In the genomic region with DNA sequence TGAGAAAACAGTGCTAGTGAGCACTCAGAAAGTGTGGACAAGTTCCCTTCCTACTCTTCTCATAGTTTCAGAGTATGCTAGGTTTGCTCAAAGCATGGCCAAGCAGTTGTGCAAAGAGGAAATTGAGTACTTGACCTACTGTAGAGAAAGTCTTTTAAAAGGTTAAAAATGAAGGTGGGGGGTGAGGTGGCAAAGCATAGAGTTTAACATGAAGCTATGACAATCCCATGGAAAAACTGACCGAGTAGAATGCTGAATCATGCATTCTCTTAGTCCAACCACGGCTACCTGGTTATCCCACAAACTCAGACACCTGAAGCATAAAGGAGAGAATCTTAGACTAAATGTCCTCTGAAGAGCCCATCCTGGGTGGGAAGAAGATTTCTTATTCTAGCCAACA, we compare ENCODE assay signal across 22 cellular contexts.
DNase-seq lines count a peak whose midpoint lies in the region; FAIRE-seq and TF ChIP-seq lines count a peak whose summit lies in the region.
"Had no signal": no experiment of that assay in that cellular context is flagged by ENCODE, and none has a peak within 500 bp of the region (broad histone marks: within the 10 kb centered on the region; RNA-seq: fewer than 3 reads in every experiment).

No MANE protein-coding gene starts in this region.

- in situ Hi-C loops in mammary epithelial cell (cut with MboI; ENCODE audit: low sequenced_read_pairs in 2 of 2) = no loop called here

- H3K18ac ChIP-seq in trophoblast cell (ENCODE audit: low read length) = no peak overlapping the region

- H4K12ac ChIP-seq in trophoblast cell (ENCODE audit: low read depth, low read length) = no peak overlapping the region

- H3K9me2 ChIP-seq in Karpas-422 (replicated peaks; ENCODE audit: insufficient read depth, low read length) = no peaks in the 10 kb centered on the region

- intact Hi-C loops in mammary epithelial cell (cut with micrococcal nuclease) = no loop called here

- H3K4me1 ChIP-seq in Karpas-422 (ENCODE audit: low read length) = peaks cover 22% of the 10 kb centered on the region
- H3K4me1 ChIP-seq in mammary epithelial cell (ENCODE audit: insufficient read depth, low read length) = peaks cover 79% of the 10 kb centered on the region
- peaks cover 14 to 28% of the 10 kb centered on the region in 2 experiments for H3K4me1 ChIP-seq in trophoblast cell (ENCODE audit: control insufficient read depth in 1 of 2, insufficient read depth in 2 of 2, low read length in 2 of 2)
- peaks cover 0 to 44% (median 6%) of the 10 kb centered on the region in 4 donors for H3K4me1 ChIP-seq in tibial nerve

- H3K27me3 ChIP-seq in Karpas-422 (ENCODE audit: low read length) (no peaks in the 10 kb centered on the region), mammary epithelial cell (ENCODE audit: insufficient read depth, low read length) (no peaks in the 10 kb centered on the region), trophoblast cell (ENCODE audit: insufficient read depth, low read length) (no peaks in the 10 kb centered on the region), tibial nerve (no peaks in the 10 kb centered on the region)
- H3K27me3 ChIP-seq: body of pancreas had no signal

- FAIRE-seq in GM12892 (lab: Jason Lieb, UNC) = peak; percentile 9
- FAIRE-seq: colon had no signal

- H2BK5ac ChIP-seq in trophoblast cell (ENCODE audit: low read depth, low read length, poor library complexity) = peak overlapping the region; percentile 75

- H3K9me3 ChIP-seq in Karpas-422 (ENCODE audit: low read length) = no peaks in the 10 kb centered on the region
- H3K9me3 ChIP-seq in mammary epithelial cell (replicated peaks; ENCODE audit: insufficient read depth, low read length) = no peaks in the 10 kb centered on the region
- H3K9me3 ChIP-seq in trophoblast cell (ENCODE audit: insufficient read depth, low read depth, low read length) = no peaks in the 10 kb centered on the region
- no peaks in the 10 kb centered on the region for H3K9me3 ChIP-seq in tibial nerve
- H3K9me3 ChIP-seq: body of pancreas had no signal

- H3K4me2 ChIP-seq in Karpas-422 (ENCODE audit: low read depth, low read length, poor library complexity, severe bottlenecking) (no peak overlapping the region), mammary epithelial cell (ENCODE audit: insufficient read depth, low read depth, low read length) (peak overlapping the region; percentile 39), trophoblast cell (ENCODE audit: low read length) (no peak overlapping the region)

- no peak for TF ChIP-seq EP300 in tibial nerve (IDR thresholded peaks at IDR 0.05)

- no TSS peak for BruUV-seq in mammary epithelial cell (replicated peaks; lab: Mats Ljungman, UMichigan)

- peak overlapping the region; percentile 24; the same call in 1 of the 2 replicates for H2AFZ ChIP-seq in Karpas-422 (ENCODE audit: low read length)
- H2AFZ ChIP-seq in mammary epithelial cell (ENCODE audit: low read depth, low read length) = no peak overlapping the region
- H2AFZ ChIP-seq in trophoblast cell (ENCODE audit: insufficient read depth, low read length, poor library complexity) = no peak overlapping the region

- no peaks in the 10 kb centered on the region for H3K79me2 ChIP-seq in Karpas-422 (ENCODE audit: low read length)
- H3K79me2 ChIP-seq in mammary epithelial cell (ENCODE audit: insufficient read depth, low read length) = peaks cover 98% of the 10 kb centered on the region
- peaks cover 9% of the 10 kb centered on the region for H3K79me2 ChIP-seq in trophoblast cell (ENCODE audit: control insufficient read depth, insufficient read depth, low read length, poor library complexity)

- no peak overlapping the region for H2AK5ac ChIP-seq in trophoblast cell (ENCODE audit: low read length)

- H3K9ac ChIP-seq in Karpas-422 (ENCODE audit: low read length) (no peak overlapping the region), mammary epithelial cell (ENCODE audit: insufficient read depth, low read length) (peak overlapping the region; percentile 62), trophoblast cell (ENCODE audit: low read length) (no peak overlapping the region)

- H3K4ac ChIP-seq in trophoblast cell (ENCODE audit: low read depth, low read length) = peak overlapping the region; percentile 65

- TF ChIP-seq POLR2A in GM12892 (IDR thresholded peaks at IDR 0.05; ENCODE audit: low read depth, low read length) = no peak
- no peak for TF ChIP-seq POLR2A in tibial nerve (IDR thresholded peaks at IDR 0.05)

- no peak overlapping the region for H3K23ac ChIP-seq in trophoblast cell (ENCODE audit: low read length)

- 5% methylated on average over 2 of the region's 2 CpGs for WGBS in mammary epithelial cell (ENCODE audit: low coverage, missing lambda C conversion rate)
- WGBS in trophoblast cell (ENCODE audit: extremely low coverage, insufficient coverage, insufficient read length) = no CpG with 5 or more reads among the region's 2 CpGs
- WGBS in tibial nerve, 2 donors = 56 to 86% methylated on average over 2 of the region's 2 CpGs

- H3K79me1 ChIP-seq in trophoblast cell (ENCODE audit: low read length) = peaks cover 25% of the 10 kb centered on the region

- H3K27ac ChIP-seq in Karpas-422 (ENCODE audit: low read length) (no peak overlapping the region), mammary epithelial cell (ENCODE audit: insufficient read depth, low read depth, low read length) (peak overlapping the region; percentile 98), trophoblast cell (ENCODE audit: low read depth, low read length) (peak overlapping the region; percentile 90), tibial nerve (no peak overlapping the region)
- H3K27ac ChIP-seq: body of pancreas had no signal

- peak overlapping the region; percentile 41 for H2BK120ac ChIP-seq in trophoblast cell (ENCODE audit: insufficient read depth, low read length, poor library complexity)

- no peak overlapping the region for H3K14ac ChIP-seq in trophoblast cell (ENCODE audit: low read length)

- H4K20me1 ChIP-seq in Karpas-422 (ENCODE audit: insufficient read depth, low read depth, low read length) (no peaks in the 10 kb centered on the region), mammary epithelial cell (ENCODE audit: insufficient read depth, low read length) (no peaks in the 10 kb centered on the region)

- CTCF ChIA-PET in mammary epithelial cell (lab: Charles Lee; ENCODE audit: low non-redundant PET) = no interaction called here

- no peak overlapping the region for H4K8ac ChIP-seq in trophoblast cell (ENCODE audit: low read depth, low read length)

- H3K4me3 ChIP-seq in Karpas-422 (ENCODE audit: low read length) (no peak overlapping the region), mammary epithelial cell (replicated peaks in 1 of 3; ENCODE audit: insufficient read depth in 1 of 3, low read depth in 2 of 3, low read length in 3 of 3) (no peak overlapping the region), trophoblast cell (ENCODE audit: low read depth, low read length) (no peak overlapping the region), foreskin fibroblast (ENCODE audit: low read depth in 1 of 2, low read length in 2 of 2) (no peak overlapping the region), tibial nerve (no peak overlapping the region)
- H3K4me3 ChIP-seq: body of pancreas had no signal

- DNase-seq in GM12892 (ENCODE audit: insufficient read length) = no peak
- no peak for DNase-seq in Karpas-422
- peak; percentile 41 for DNase-seq in mammary epithelial cell
- DNase-seq in trophoblast cell = no peak
- no peak for DNase-seq in foreskin fibroblast
- DNase-seq in tibial nerve (ENCODE audit: low spot score in 2 of 2) = no peak
- no peak for DNase-seq in retina
- DNase-seq: activated CD4-positive, CD25-positive, alpha-beta regulatory T cell treated with anti-CD3 and anti-CD28 coated beads, Interleukin-2, amount 50 U/mL, for 72 hours; activated naive CD8-positive, alpha-beta T cell treated with anti-CD3 and anti-CD28 coated beads, Interleukin-2, amount 10 ng/mL, durations not matched to agents 7 days and 5 days; body of pancreas; CD4-positive, alpha-beta memory T cell; DMS153; H7; KG1; left cardiac atrium; MV-4-11; naive thymus-derived CD4-positive, alpha-beta T cell; NCI-H1694; NCI-H526 treated with DMSO at 0.1 percent for 48 hours; occipital lobe; SHP77 treated with DMSO at 0.1 percent for 48 hours had no signal

- TF ChIP-seq CTCF in mammary epithelial cell (conservative IDR thresholded peaks at IDR 0.05 in 1 of 2, IDR thresholded peaks at IDR 0.05 in 1 of 2; ENCODE audit: extremely low read depth in 1 of 2, insufficient read depth in 1 of 2, low read depth in 1 of 2, low read length in 2 of 2) (no peak), foreskin fibroblast (IDR thresholded peaks at IDR 0.05; ENCODE audit: low read depth, low read length) (no peak), tibial nerve (IDR thresholded peaks at IDR 0.05) (no peak)

- dilution Hi-C loops in mammary epithelial cell (cut with HindIII; ENCODE audit: low sequenced_read_pairs) = no loop called here

- no peak overlapping the region for H4K91ac ChIP-seq in trophoblast cell (ENCODE audit: low read depth, low read length)

- H3K36me3 ChIP-seq in Karpas-422 (ENCODE audit: insufficient read depth, low read length) (no peaks in the 10 kb centered on the region), mammary epithelial cell (ENCODE audit: insufficient read depth, low read length) (no peaks in the 10 kb centered on the region), trophoblast cell (ENCODE audit: control insufficient read depth in 1 of 2, insufficient read depth in 2 of 2, low read length in 2 of 2) (no peaks in the 10 kb centered on the region), tibial nerve (no peaks in the 10 kb centered on the region)

- no peak overlapping the region for H2BK12ac ChIP-seq in trophoblast cell (ENCODE audit: low read length)

Comparison
In these comparisons a context has a peak if more than half of its experiments do, and no peak if none do; other contexts are left out.
1. H3K27ac ChIP-seq: peak in mammary epithelial cell (single experiment) and trophoblast cell (single experiment); none in Karpas-422 (single experiment) and tibial nerve (0 of 4).